In the genomic region with DNA sequence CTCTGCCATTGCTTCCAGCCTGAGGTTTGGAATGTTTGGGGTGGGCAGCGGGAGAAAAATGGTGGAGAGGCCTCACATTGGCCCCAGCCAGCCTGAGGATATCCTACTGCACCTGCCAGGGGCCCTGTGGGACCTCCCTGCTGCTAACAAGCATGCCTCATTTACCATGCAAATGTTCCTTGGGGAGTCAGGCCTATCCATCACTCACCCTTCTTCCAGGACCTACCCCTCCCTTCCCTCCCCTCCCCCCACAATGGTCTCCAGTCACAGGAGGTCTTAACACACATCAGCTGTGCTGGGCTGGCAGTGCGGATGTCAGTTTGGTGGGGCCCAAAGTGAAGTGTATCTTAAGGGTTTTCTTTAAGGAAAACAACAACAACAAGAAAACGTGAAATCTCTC, we compare ENCODE assay signal across 19 cellular contexts.
"Had no signal": no experiment of that assay in that cellular context is flagged by ENCODE, and none has a peak within 500 bp of the region (broad histone marks: within the 10 kb centered on the region; RNA-seq: fewer than 3 reads in every experiment).

No MANE protein-coding gene starts in this region.

- DNase-seq: activated CD4-positive, alpha-beta T cell treated with anti-CD3 and anti-CD28 coated beads, Interleukin-2, amount 10 ng/mL, durations not matched to agents 7 days and 5 days; activated naive CD4-positive, alpha-beta T cell treated with Interleukin-2 at 50 U/mL for 16 hours; anterior cingulate cortex; effector memory CD4-positive, alpha-beta T cell; foreskin keratinocyte; left ventricle myocardium inferior; mesenchymal stem cell; natural killer cell; nucleus accumbens; right cardiac atrium; stimulated activated CD4-positive, alpha-beta T cell treated with anti-CD3 and anti-CD28 coated beads, Interleukin-4, amount 100 ng/mL, for 4 hours; stimulated activated CD8-positive, alpha-beta memory T cell treated with anti-CD3 and anti-CD28 coated beads, Interleukin-4, amount 100 ng/mL, for 48 hours; stimulated activated naive CD4-positive, alpha-beta T cell treated with Interleukin-2 at 50 U/mL for 16 hours; substantia nigra had no signal

- H3K9me3 ChIP-seq: left ventricle myocardium inferior, prostate gland, vagina had no signal

- H3K4me3 ChIP-seq: left ventricle myocardium inferior, prostate gland, skin epidermis, tibial nerve, vagina had no signal

- FAIRE-seq: keratinocyte had no signal

- H3K4me1 ChIP-seq: foreskin keratinocyte, left ventricle myocardium inferior, prostate gland, tibial nerve, vagina had no signal

- H3K27me3 ChIP-seq: foreskin keratinocyte, tibial nerve, vagina had no signal

- H3K27ac ChIP-seq: foreskin keratinocyte, left ventricle myocardium inferior, prostate gland, skin epidermis, tibial nerve, vagina had no signal

- H3K36me3 ChIP-seq: left ventricle myocardium inferior, prostate gland, tibial nerve, vagina had no signal
